In the genomic region with DNA sequence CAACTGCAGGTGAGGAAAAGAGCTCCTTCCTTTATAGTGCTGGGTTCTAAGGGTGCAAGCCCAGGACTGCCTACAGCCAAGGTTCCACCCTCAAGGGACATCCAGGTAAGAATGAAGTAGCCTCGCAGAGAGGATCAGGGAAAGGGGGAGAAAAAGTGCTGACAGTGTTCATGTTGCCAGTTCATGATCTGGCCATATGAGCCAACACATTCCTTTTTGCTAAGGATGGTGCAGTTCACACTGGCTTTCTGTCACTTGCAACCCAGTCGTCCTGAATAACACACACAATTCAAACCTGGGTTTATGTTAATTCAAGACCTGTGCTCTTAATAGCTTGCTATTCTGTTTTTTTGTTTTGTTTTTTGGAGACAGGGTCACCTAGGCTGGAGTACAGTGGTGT, we compare ENCODE assay signal across 1 cellular context.
TF ChIP-seq lines count a peak whose summit lies in the region.

No MANE protein-coding gene starts in this region.

TF ChIP-seq in A549, 52 proteins besides CTCF, POLR2A, EP300 and RAD21 (continued from another document):
- TF ChIP-seq CHD4 (IDR thresholded peaks at IDR 0.05; ENCODE audit: borderline replicate concordance) = no peak
